Comparison of ENCODE assay signal across 1 cellular context in genomic region chr1:234475166-234475793, GRCh38.
TF ChIP-seq lines count a peak whose summit lies in the region.

No MANE protein-coding gene starts in this region.

TF ChIP-seq in WTC11, 78 proteins besides CTCF, POLR2A, EP300 and RAD21:
- TF ChIP-seq AR (CRISPR knock-in tag; IDR thresholded peaks at IDR 0.05) (no peak), TEAD1 (CRISPR knock-in tag; IDR thresholded peaks at IDR 0.05) (no peak)
